Comparison of ENCODE assay signal across 17 cellular contexts in the genomic region with DNA sequence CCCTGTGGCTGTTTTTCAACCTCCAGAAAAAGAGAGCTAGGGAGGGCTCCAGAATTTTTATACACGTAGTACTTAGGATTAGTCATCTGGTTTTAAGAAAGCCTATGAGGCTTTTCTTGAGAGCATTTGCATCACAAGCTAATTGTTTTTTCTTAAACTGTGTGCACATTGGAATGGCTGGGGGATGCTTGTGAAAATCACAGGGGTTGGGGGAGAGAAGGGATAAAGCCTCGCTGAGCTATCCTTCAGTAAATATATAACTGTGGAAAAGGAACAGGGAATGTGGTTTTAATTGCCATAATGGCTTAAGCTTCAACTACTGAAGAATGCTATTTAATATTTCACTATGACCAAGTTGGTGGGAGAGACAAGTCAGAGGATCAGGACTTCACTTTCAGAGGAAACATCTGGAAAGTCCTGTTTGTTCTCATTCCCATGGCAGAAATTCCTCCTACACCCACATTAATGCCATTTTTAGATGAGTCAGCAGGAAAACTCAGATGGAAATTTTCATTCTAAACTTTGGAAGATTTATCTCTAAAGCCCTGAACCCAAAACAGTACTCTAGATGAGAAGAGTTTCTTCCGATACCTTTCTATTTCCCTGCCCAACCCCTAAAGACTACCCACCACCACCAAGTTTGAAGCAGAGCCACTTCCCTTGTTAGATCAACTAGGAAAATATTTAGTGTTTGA.
DNase-seq lines count a peak whose midpoint lies in the region; ATAC-seq and TF ChIP-seq lines count a peak whose summit lies in the region.
"Had no signal": no experiment of that assay in that cellular context is flagged by ENCODE, and none has a peak within 500 bp of the region (broad histone marks: within the 10 kb centered on the region; RNA-seq: fewer than 3 reads in every experiment).

No MANE protein-coding gene starts in this region.

- H3K79me2 ChIP-seq in trophoblast cell (ENCODE audit: control insufficient read depth, insufficient read depth, low read length, poor library complexity): no peaks in the 10 kb centered on the region

- no peaks in the 10 kb centered on the region for H3K36me3 Mint-ChIP-seq in brain
- no peaks in the 10 kb centered on the region for H3K36me3 Mint-ChIP-seq in glutamatergic neuron (ENCODE audit: unreplicated experiment)

- POLR2A ChIA-PET in IMR-90 (lab: Charles Lee; ENCODE audit: unreplicated experiment): no interaction called here

- H2BK12ac ChIP-seq in trophoblast cell (ENCODE audit: low read length): no peak overlapping the region

- no peak overlapping the region for H2BK5ac ChIP-seq in IMR-90 (ENCODE audit: low read depth, low read length, poor library complexity, severe bottlenecking)
- no peak overlapping the region for H2BK5ac ChIP-seq in trophoblast cell (ENCODE audit: low read depth, low read length, poor library complexity)

- no peak for DNase-seq in IMR-90
- peak; percentile 32 for DNase-seq in glomerular visceral epithelial cell (ENCODE audit: extremely low spot score)
- DNase-seq in trophoblast cell: peak; percentile 5 to 66
- no peak for DNase-seq in NCI-H345 (lab: John Stamatoyannopoulos, UW)
- DNase-seq in germinal center (ENCODE audit: low spot score): no peak
- DNase-seq in colonic mucosa: no peak
- DNase-seq in glutamatergic neuron: no peak
- DNase-seq: GM23248, KG1, MV-4-11, NCI-H1694 treated with DMSO at 0.1 percent for 48 hours, NCI-H2227 treated with DMSO at 0.1 percent for 48 hours, NCI-H524 had no signal

- H4K20me1 ChIP-seq in IMR-90 (ENCODE audit: insufficient read depth, low read length): no peaks in the 10 kb centered on the region
- H4K20me1 ChIP-seq: BLaER1 treated with 17β-estradiol and CSF1 and Interleukin-3, amounts not matched to agents 10 nM and 100 nM had no signal

- BruUV-seq in IMR-90 (replicated peaks; lab: Mats Ljungman, UMichigan): no TSS peak

- in situ Hi-C loops in IMR-90 (cut with MboI; ENCODE audit: low sequenced_read_pairs): no loop called here

- H3K23ac ChIP-seq in IMR-90 (ENCODE audit: low read depth, low read length) (no peak overlapping the region), trophoblast cell (ENCODE audit: low read length) (no peak overlapping the region)

- no peaks in the 10 kb centered on the region for H3K36me3 ChIP-seq in IMR-90 (ENCODE audit: control insufficient read depth, insufficient read depth, low read length)
- no peaks in the 10 kb centered on the region for H3K36me3 ChIP-seq in trophoblast cell (ENCODE audit: control insufficient read depth in 1 of 2, insufficient read depth in 2 of 2, low read length in 2 of 2)
- H3K36me3 ChIP-seq in colonic mucosa: no peaks in the 10 kb centered on the region
- H3K36me3 ChIP-seq: BLaER1 treated with 17β-estradiol and CSF1 and Interleukin-3, amounts not matched to agents 10 nM and 100 nM; SJSA1 had no signal

- H3K27me3 Mint-ChIP-seq in brain (no peaks in the 10 kb centered on the region), glutamatergic neuron (ENCODE audit: unreplicated experiment) (no peaks in the 10 kb centered on the region)

- H3K4me3 Mint-ChIP-seq in brain: no peak overlapping the region
- H3K4me3 Mint-ChIP-seq in glutamatergic neuron (ENCODE audit: unreplicated experiment): no peak overlapping the region

- CTCF ChIA-PET in IMR-90 (lab: Yijun Ruan, JAX): no interaction called here

- H3K9me3 Mint-ChIP-seq in brain (peaks cover 0 to 6% (median 2%) of the 10 kb centered on the region in 5 experiments), glutamatergic neuron (ENCODE audit: unreplicated experiment) (no peaks in the 10 kb centered on the region)

- no peak overlapping the region for H2AFZ ChIP-seq in IMR-90 (replicated peaks; ENCODE audit: low read length, poor library complexity)
- no peak overlapping the region for H2AFZ ChIP-seq in trophoblast cell (ENCODE audit: insufficient read depth, low read length, poor library complexity)
- H2AFZ ChIP-seq: GM23248 had no signal

- H3K4me1 Mint-ChIP-seq in brain: peaks cover 7% of the 10 kb centered on the region
- H3K4me1 Mint-ChIP-seq in glutamatergic neuron (ENCODE audit: low read depth, unreplicated experiment): peaks cover 1% of the 10 kb centered on the region

- intact Hi-C loops in IMR-90 (cut with micrococcal nuclease): no loop called here
- intact Hi-C loops in colonic mucosa (cut with DNase I): no loop called here

- H3K4me1 ChIP-seq in IMR-90 (ENCODE audit: control insufficient read depth, insufficient read depth, low read length) (no peaks in the 10 kb centered on the region), trophoblast cell (ENCODE audit: control insufficient read depth in 1 of 2, insufficient read depth in 2 of 2, low read length in 2 of 2) (peaks cover 0 to 1% of the 10 kb centered on the region in 2 experiments), colonic mucosa (no peaks in the 10 kb centered on the region)
- H3K4me1 ChIP-seq: BLaER1 treated with 17β-estradiol and CSF1 and Interleukin-3, amounts not matched to agents 10 nM and 100 nM; SJSA1 had no signal

- H2BK120ac ChIP-seq in IMR-90 (ENCODE audit: low read depth, low read length): no peak overlapping the region
- no peak overlapping the region for H2BK120ac ChIP-seq in trophoblast cell (ENCODE audit: insufficient read depth, low read length, poor library complexity)

- H3K9me3 ChIP-seq in IMR-90 (ENCODE audit: control insufficient read depth, insufficient read depth, low read length) (peaks cover 4% of the 10 kb centered on the region), trophoblast cell (ENCODE audit: insufficient read depth, low read depth, low read length) (no peaks in the 10 kb centered on the region), colonic mucosa (no peaks in the 10 kb centered on the region)
- H3K9me3 ChIP-seq: BLaER1 treated with 17β-estradiol and CSF1 and Interleukin-3, amounts not matched to agents 10 nM and 100 nM had no signal

- H4K8ac ChIP-seq in IMR-90 (ENCODE audit: low read depth in 2 of 2, low read length in 2 of 2) (no peak overlapping the region), trophoblast cell (ENCODE audit: low read depth, low read length) (no peak overlapping the region)

- H2BK15ac ChIP-seq in IMR-90 (ENCODE audit: low read depth, low read length): no peak overlapping the region

- H3K4me3 ChIP-seq in IMR-90 (ENCODE audit: insufficient read depth, low read depth, low read length): no peak overlapping the region
- no peak overlapping the region for H3K4me3 ChIP-seq in trophoblast cell (ENCODE audit: low read depth, low read length)
- no peak overlapping the region for H3K4me3 ChIP-seq in colonic mucosa
- H3K4me3 ChIP-seq: BLaER1 treated with 17β-estradiol and CSF1 and Interleukin-3, amounts not matched to agents 10 nM and 100 nM; GM23248; SJSA1 had no signal

- H2AK5ac ChIP-seq in IMR-90 (ENCODE audit: low read depth, low read length): no peak overlapping the region
- no peak overlapping the region for H2AK5ac ChIP-seq in trophoblast cell (ENCODE audit: low read length)

- H3K27me3 ChIP-seq in IMR-90 (ENCODE audit: control insufficient read depth, insufficient read depth, low read length): no peaks in the 10 kb centered on the region
- no peaks in the 10 kb centered on the region for H3K27me3 ChIP-seq in trophoblast cell (ENCODE audit: insufficient read depth, low read length)
- H3K27me3 ChIP-seq in colonic mucosa: no peaks in the 10 kb centered on the region
- H3K27me3 ChIP-seq: BLaER1 treated with 17β-estradiol and CSF1 and Interleukin-3, amounts not matched to agents 10 nM and 100 nM; SJSA1 had no signal

- dilution Hi-C loops in IMR-90 (cut with HindIII; ENCODE audit: low sequenced_read_pairs, unreplicated experiment): no loop called here

- H3K14ac ChIP-seq in IMR-90 (replicated peaks; ENCODE audit: low read depth, low read length) (no peak overlapping the region), trophoblast cell (ENCODE audit: low read length) (no peak overlapping the region)

- no peak overlapping the region for H3K56ac ChIP-seq in IMR-90 (ENCODE audit: extremely low read depth, insufficient read depth, low read length)

- no CpG with 5 or more reads among the region's 3 CpGs for WGBS in IMR-90 (ENCODE audit: extremely low coverage in 2 of 2, insufficient read length in 1 of 2), 2 experiments
- WGBS in trophoblast cell (ENCODE audit: extremely low coverage, insufficient coverage, insufficient read length): no CpG with 5 or more reads among the region's 3 CpGs

- no peak overlapping the region for H2AK9ac ChIP-seq in IMR-90 (replicated peaks; ENCODE audit: low read depth, low read length, poor library complexity)

- H3K4ac ChIP-seq in IMR-90 (ENCODE audit: low read depth, low read length) (no peak overlapping the region), trophoblast cell (ENCODE audit: low read depth, low read length) (no peak overlapping the region)

- no peak for ATAC-seq in IMR-90 (ENCODE audit: low read depth)
- ATAC-seq: Panc1 had no signal

- no peak overlapping the region for H3K27ac ChIP-seq in IMR-90 (ENCODE audit: insufficient read depth, low read length)
- H3K27ac ChIP-seq in trophoblast cell (ENCODE audit: low read depth, low read length): no peak overlapping the region
- H3K27ac ChIP-seq in colonic mucosa: no peak overlapping the region
- H3K27ac ChIP-seq: BLaER1 treated with 17β-estradiol and CSF1 and Interleukin-3, amounts not matched to agents 10 nM and 100 nM; GM23248; SJSA1 had no signal

- H4K12ac ChIP-seq in trophoblast cell (ENCODE audit: low read depth, low read length): no peak overlapping the region

- no peak overlapping the region for H4K5ac ChIP-seq in IMR-90 (ENCODE audit: low read depth, low read length)

- H3K27ac Mint-ChIP-seq in brain (peak overlapping the region in 3 of 5 experiments; percentile 16 to 86 (median 33)), glutamatergic neuron (ENCODE audit: unreplicated experiment) (no peak overlapping the region)

- H3K9ac ChIP-seq in IMR-90 (ENCODE audit: low read depth, low read length) (no peak overlapping the region), trophoblast cell (ENCODE audit: low read length) (no peak overlapping the region), colonic mucosa (ENCODE audit: low read depth in 2 of 2, low read length in 2 of 2) (no peak overlapping the region)
- H3K9ac ChIP-seq: BLaER1 treated with 17β-estradiol and CSF1 and Interleukin-3, amounts not matched to agents 10 nM and 100 nM; GM23248 had no signal

- no peaks in the 10 kb centered on the region for H3K9me1 ChIP-seq in IMR-90 (ENCODE audit: insufficient read depth, low read length)

- H2BK20ac ChIP-seq in IMR-90 (ENCODE audit: low read depth, low read length): no peak overlapping the region

- H3K4me2 ChIP-seq in IMR-90 (ENCODE audit: low read depth, low read length) (no peak overlapping the region), trophoblast cell (ENCODE audit: low read length) (peak overlapping the region; percentile 37)
- H3K4me2 ChIP-seq: BLaER1 treated with 17β-estradiol and CSF1 and Interleukin-3, amounts not matched to agents 10 nM and 100 nM had no signal

- H3K79me1 ChIP-seq in IMR-90 (ENCODE audit: low read depth in 1 of 2, low read length in 2 of 2) (no peaks in the 10 kb centered on the region), trophoblast cell (ENCODE audit: low read length) (no peaks in the 10 kb centered on the region)

- no peak for TF ChIP-seq POLR2A in IMR-90 (IDR thresholded peaks at IDR 0.05; ENCODE audit: low read depth, low read length)

- H4K91ac ChIP-seq in IMR-90 (ENCODE audit: insufficient read depth, low read depth, low read length) (no peak overlapping the region), trophoblast cell (ENCODE audit: low read depth, low read length) (no peak overlapping the region)

- no peak overlapping the region for H3K18ac ChIP-seq in IMR-90 (ENCODE audit: low read depth, low read length)
- H3K18ac ChIP-seq in trophoblast cell (ENCODE audit: low read length): no peak overlapping the region

- no peak for TF ChIP-seq RAD21 in IMR-90 (IDR thresholded peaks at IDR 0.05; ENCODE audit: low read length)

- TF ChIP-seq CTCF in IMR-90 (conservative IDR thresholded peaks at IDR 0.05; ENCODE audit: low read depth, low read length) (no peak), brain (conservative IDR thresholded peaks at IDR 0.05) (no peak), colonic mucosa (IDR thresholded peaks at IDR 0.05) (no peak), glutamatergic neuron (IDR thresholded peaks at IDR 0.05; ENCODE audit: partially characterized antibody, unreplicated experiment) (no peak)

Comparison
In these comparisons a context has a peak if more than half of its experiments do, and no peak if none do; other contexts are left out.
1. DNase-seq: peak in glomerular visceral epithelial cell (single experiment) and trophoblast cell (2 of 2); none in IMR-90 (single experiment), NCI-H345 (single experiment), germinal center (single experiment), colonic mucosa (single experiment) and glutamatergic neuron (single experiment).